ENCODE assay signal across 19 cellular contexts in genomic region chr11:2977113-2977512, GRCh38. TPM values are rescaled to one million over a fixed set of nuclear protein-coding genes. Genes with fewer than 3 reads are reported as not detected.
DNase-seq lines count a peak whose midpoint lies in the region; ATAC-seq and TF ChIP-seq lines count a peak whose summit lies in the region.
"Had no signal": no experiment of that assay in that cellular context is flagged by ENCODE, and none has a peak within 500 bp of the region (broad histone marks: within the 10 kb centered on the region; RNA-seq: fewer than 3 reads in every experiment).

No MANE protein-coding gene starts in this region.

- no peak overlapping the region for H3K4me3 Mint-ChIP-seq in activated CD4-positive, alpha-beta T cell treated with anti-CD3 and anti-CD28 coated beads, Interleukin-2, amount 10 ng/mL, durations not matched to agents 24 days and 14 days
- no peak overlapping the region for H3K4me3 Mint-ChIP-seq in CD8-positive, alpha-beta T cell
- H3K4me3 Mint-ChIP-seq in activated CD8-positive, alpha-beta T cell treated with anti-CD3 and anti-CD28 coated beads, Interleukin-2, amount 10 ng/mL, durations not matched to agents 7 days and 5 days: no peak overlapping the region

- H3K27ac Mint-ChIP-seq in activated CD4-positive, alpha-beta T cell treated with anti-CD3 and anti-CD28 coated beads, Interleukin-2, amount 10 ng/mL, durations not matched to agents 24 days and 14 days: peak overlapping the region; percentile 29
- H3K27ac Mint-ChIP-seq in CD8-positive, alpha-beta T cell: peak overlapping the region; percentile 52
- H3K27ac Mint-ChIP-seq in activated CD8-positive, alpha-beta T cell treated with anti-CD3 and anti-CD28 coated beads, Interleukin-2, amount 10 ng/mL, durations not matched to agents 7 days and 5 days: peak overlapping the region; percentile 12

- H3K27ac ChIP-seq in CD8-positive, alpha-beta T cell (ENCODE audit: low read depth, low read length): no peak overlapping the region
- H3K27ac ChIP-seq: C4-2B had no signal

- H3K4me1 Mint-ChIP-seq in activated CD4-positive, alpha-beta T cell treated with anti-CD3 and anti-CD28 coated beads, Interleukin-2, amount 10 ng/mL, durations not matched to agents 24 days and 14 days: peaks cover 29% of the 10 kb centered on the region
- H3K4me1 Mint-ChIP-seq in CD8-positive, alpha-beta T cell (ENCODE audit: low read depth): peaks cover 75% of the 10 kb centered on the region
- peaks cover 47% of the 10 kb centered on the region for H3K4me1 Mint-ChIP-seq in activated CD8-positive, alpha-beta T cell treated with anti-CD3 and anti-CD28 coated beads, Interleukin-2, amount 10 ng/mL, durations not matched to agents 7 days and 5 days (ENCODE audit: low read depth)

- no peak for DNase-seq in activated CD4-positive, alpha-beta T cell treated with anti-CD3 and anti-CD28 coated beads, Interleukin-2, amount 10 ng/mL, durations not matched to agents 24 days and 14 days
- DNase-seq in activated CD4-positive, alpha-beta T cell treated with anti-CD3 and anti-CD28 coated beads for 4 hours: no peak
- no peak for DNase-seq in CD8-positive, alpha-beta T cell
- no peak for DNase-seq in activated CD8-positive, alpha-beta T cell treated with anti-CD3 and anti-CD28 coated beads, Interleukin-2, amount 10 ng/mL, durations not matched to agents 7 days and 5 days
- DNase-seq in mucosa of descending colon (no peak), GOT3 (lab: John Stamatoyannopoulos, UW) (no peak), NCI-H510A (lab: John Stamatoyannopoulos, UW) (no peak), NCI-H2029 treated with DMSO at 0.1 percent for 48 hours (lab: John Stamatoyannopoulos, UW) (no peak)
- DNase-seq: DMS53, GDM1, Karpas-422, MV-4-11, NCI-H1105 treated with DMSO at 0.1 percent for 48 hours, NCI-H2171, NCI-H345, NCI-H524 treated with DMSO at 0.1 percent for 48 hours, NCI-H82 had no signal

- H3K27me3 Mint-ChIP-seq in activated CD4-positive, alpha-beta T cell treated with anti-CD3 and anti-CD28 coated beads, Interleukin-2, amount 10 ng/mL, durations not matched to agents 24 days and 14 days: no peaks in the 10 kb centered on the region
- H3K27me3 Mint-ChIP-seq in CD8-positive, alpha-beta T cell (ENCODE audit: low read depth): no peaks in the 10 kb centered on the region
- no peaks in the 10 kb centered on the region for H3K27me3 Mint-ChIP-seq in activated CD8-positive, alpha-beta T cell treated with anti-CD3 and anti-CD28 coated beads, Interleukin-2, amount 10 ng/mL, durations not matched to agents 7 days and 5 days (ENCODE audit: low read depth)

- CTCF ChIA-PET in CD8-positive, alpha-beta T cell (lab: Charles Lee): interaction anchor here (1.5 to 4.5 kb wide), 5 partner anchors 38 to 74 kb away, joined by 3 to 92 read pairs (median 9); no protein-coding TSS in a partner anchor
- CTCF ChIA-PET in activated CD8-positive, alpha-beta T cell treated with anti-CD3 and anti-CD28 coated beads, Interleukin-2, amount 10 ng/mL, durations not matched to agents 7 days and 5 days (lab: Charles Lee): interaction anchor here (2.3 to 4.5 kb wide), 6 partner anchors 9 to 114 kb away, joined by 12 to 77 read pairs (median 14); no protein-coding TSS in a partner anchor

- no peak for TF ChIP-seq CTCF in CD8-positive, alpha-beta T cell (IDR thresholded peaks at IDR 0.05)
- no peak for TF ChIP-seq CTCF in mucosa of descending colon (IDR thresholded peaks at IDR 0.05)

- H3K4me3 ChIP-seq in CD8-positive, alpha-beta T cell (ENCODE audit: low read depth, low read length): no peak overlapping the region
- no peak overlapping the region for H3K4me3 ChIP-seq in mucosa of descending colon

- H3K36me3 Mint-ChIP-seq in activated CD4-positive, alpha-beta T cell treated with anti-CD3 and anti-CD28 coated beads, Interleukin-2, amount 10 ng/mL, durations not matched to agents 24 days and 14 days (ENCODE audit: low read depth): peaks cover 55% of the 10 kb centered on the region
- H3K36me3 Mint-ChIP-seq in CD8-positive, alpha-beta T cell: peaks cover 77% of the 10 kb centered on the region
- peaks cover 68% of the 10 kb centered on the region for H3K36me3 Mint-ChIP-seq in activated CD8-positive, alpha-beta T cell treated with anti-CD3 and anti-CD28 coated beads, Interleukin-2, amount 10 ng/mL, durations not matched to agents 7 days and 5 days (ENCODE audit: low read depth)

- intact Hi-C loops in activated CD4-positive, alpha-beta T cell treated with anti-CD3 and anti-CD28 coated beads, Interleukin-2, amount 10 ng/mL, durations not matched to agents 24 days and 14 days (cut with micrococcal nuclease): loop anchor here (5.0 kb wide), 1 partner anchor 45 kb away; no protein-coding TSS in a partner anchor
- intact Hi-C loops in CD8-positive, alpha-beta T cell (cut with DNase I, micrococcal nuclease): loop anchor here (2.0 to 5.0 kb wide), 2 partner anchors 14 to 240 kb away; partner anchors contain the start of gene MRGPRG (in 1 of the 2)
- intact Hi-C loops in mucosa of descending colon (cut with DNase I, micrococcal nuclease): no loop called here

- no peaks in the 10 kb centered on the region for H3K9me3 ChIP-seq in CD8-positive, alpha-beta T cell (ENCODE audit: low read length)
- H3K9me3 ChIP-seq in mucosa of descending colon: no peaks in the 10 kb centered on the region

- peaks cover 38% of the 10 kb centered on the region for H3K4me1 ChIP-seq in CD8-positive, alpha-beta T cell (ENCODE audit: insufficient read depth, low read length)
- peaks cover 2% of the 10 kb centered on the region for H3K4me1 ChIP-seq in mucosa of descending colon (ENCODE audit: low read depth)

- ATAC-seq in CD8-positive, alpha-beta T cell: no peak
- no peak for ATAC-seq in activated CD8-positive, alpha-beta T cell treated with anti-CD3 and anti-CD28 coated beads, Interleukin-2, amount 10 ng/mL, durations not matched to agents 7 days and 5 days
- peak; percentile 13 for ATAC-seq in mucosa of descending colon
- ATAC-seq: Right ventricle myocardium inferior had no signal

- no peaks in the 10 kb centered on the region for H3K9me3 Mint-ChIP-seq in activated CD4-positive, alpha-beta T cell treated with anti-CD3 and anti-CD28 coated beads, Interleukin-2, amount 10 ng/mL, durations not matched to agents 24 days and 14 days
- no peaks in the 10 kb centered on the region for H3K9me3 Mint-ChIP-seq in CD8-positive, alpha-beta T cell
- H3K9me3 Mint-ChIP-seq in activated CD8-positive, alpha-beta T cell treated with anti-CD3 and anti-CD28 coated beads, Interleukin-2, amount 10 ng/mL, durations not matched to agents 7 days and 5 days (ENCODE audit: insufficient read depth): no peaks in the 10 kb centered on the region

- H3K36me3 ChIP-seq in CD8-positive, alpha-beta T cell (ENCODE audit: insufficient read depth, low read length): peaks cover 62% of the 10 kb centered on the region
- H3K36me3 ChIP-seq in mucosa of descending colon (ENCODE audit: low read depth): no peaks in the 10 kb centered on the region

- H3K27me3 ChIP-seq in CD8-positive, alpha-beta T cell (ENCODE audit: insufficient read depth, low read length): no peaks in the 10 kb centered on the region

- POLR2A ChIA-PET in CD8-positive, alpha-beta T cell (lab: Charles Lee): no interaction called here
- POLR2A ChIA-PET in activated CD8-positive, alpha-beta T cell treated with anti-CD3 and anti-CD28 coated beads, Interleukin-2, amount 10 ng/mL, durations not matched to agents 7 days and 5 days (lab: Charles Lee): interaction anchor here (2.5 kb wide), 1 partner anchor 38 kb away, joined by 14 read pairs; no protein-coding TSS in a partner anchor

RNA-seq across cellular contexts. Expression of gene NAP1L4, which starts 15.0 kb away (rescaled TPM):
- total RNA-seq in activated CD4-positive, alpha-beta T cell treated with anti-CD3 and anti-CD28 coated beads, Interleukin-2, amount 10 ng/mL, durations not matched to agents 24 days and 14 days: 263 and 272 TPM in 2 replicates
- total RNA-seq in CD8-positive, alpha-beta T cell: 100 to 1,000 TPM; 276 to 290 TPM
- total RNA-seq in activated CD8-positive, alpha-beta T cell treated with anti-CD3 and anti-CD28 coated beads, Interleukin-2, amount 10 ng/mL, durations not matched to agents 7 days and 5 days: 100 to 1,000 TPM; 287 to 300 TPM
- 100 to 1,000 TPM in 1 of 3 donors, 10 to 100 TPM in 2; 94.0 to 116 (median 99.8) TPM for total RNA-seq in mucosa of descending colon

RNA-seq across cellular contexts. Expression of gene PHLDA2, which starts 47.9 kb away (rescaled TPM):
- 25.5 and 26.7 TPM in 2 replicates for total RNA-seq in activated CD4-positive, alpha-beta T cell treated with anti-CD3 and anti-CD28 coated beads, Interleukin-2, amount 10 ng/mL, durations not matched to agents 24 days and 14 days
- 1 to 10 TPM in 1 of 2 experiments, under 1 TPM in 1; 0.61 to 1.6 TPM for total RNA-seq in CD8-positive, alpha-beta T cell
- 1 to 10 TPM; 1.3 to 2.6 TPM for total RNA-seq in activated CD8-positive, alpha-beta T cell treated with anti-CD3 and anti-CD28 coated beads, Interleukin-2, amount 10 ng/mL, durations not matched to agents 7 days and 5 days
- total RNA-seq in mucosa of descending colon: 10 to 100 TPM in 2 of 3 donors, 1 to 10 TPM in 1; 8.9 to 25.6 (median 23.9) TPM

Comparison
In these comparisons a context has a peak if more than half of its experiments do, and no peak if none do; other contexts are left out.
1. intact Hi-C loops: an anchor here in activated CD4-positive, alpha-beta T cell treated with anti-CD3 and anti-CD28 coated beads, Interleukin-2, amount 10 ng/mL, durations not matched to agents 24 days and 14 days (5.0 kb wide) and CD8-positive, alpha-beta T cell (2.0 to 5.0 kb wide); none called in mucosa of descending colon.